ENCODE assay signal across 11 cellular contexts in the genomic region with DNA sequence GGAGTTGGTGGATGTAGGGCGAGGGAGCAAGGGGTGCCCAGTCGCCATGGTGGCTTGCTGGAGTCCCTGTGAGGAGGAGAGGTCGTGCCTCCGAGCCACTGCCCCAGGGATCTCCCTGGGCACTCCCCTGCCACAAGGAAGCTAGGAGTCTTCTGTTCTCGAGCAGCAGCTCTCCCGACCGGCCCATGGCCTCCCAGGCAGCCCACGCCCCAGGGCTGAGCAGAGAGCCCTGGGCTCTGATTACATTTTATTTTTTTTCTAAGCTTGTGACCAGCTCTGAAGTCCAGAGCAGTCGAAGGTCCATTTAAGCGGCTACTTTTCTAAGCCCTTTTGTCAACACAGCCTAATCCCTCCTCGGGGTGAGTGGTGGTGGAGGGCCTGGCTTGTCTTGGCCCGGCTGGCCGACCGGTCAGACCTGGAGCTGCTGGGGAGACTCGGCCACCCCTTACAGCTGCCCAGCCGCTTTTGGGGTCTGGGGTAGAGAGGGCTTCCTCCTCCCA. TPM values are rescaled to one million over a fixed set of nuclear protein-coding genes. Genes with fewer than 3 reads are reported as not detected.
DNase-seq lines count a peak whose midpoint lies in the region; ATAC-seq and TF ChIP-seq lines count a peak whose summit lies in the region.
"Had no signal": no experiment of that assay in that cellular context is flagged by ENCODE, and none has a peak within 500 bp of the region (broad histone marks: within the 10 kb centered on the region; RNA-seq: fewer than 3 reads in every experiment).

No MANE protein-coding gene starts in this region.

- intact Hi-C loops in left ventricle myocardium superior (cut with micrococcal nuclease) (no loop called here), sigmoid colon (cut with DNase I) (loop anchor here (2.0 to 10.0 kb wide), 4 partner anchors 36 to 406 kb away; no protein-coding TSS in a partner anchor)

- H3K27ac Mint-ChIP-seq in activated CD4-positive, alpha-beta T cell treated with anti-CD3 and anti-CD28 coated beads, Interleukin-2, amount 10 ng/mL, durations not matched to agents 7 days and 5 days, result no peak overlapping the region
- H3K27ac Mint-ChIP-seq: stimulated activated naive CD8-positive, alpha-beta T cell treated with anti-CD3 and anti-CD28 coated beads, Interleukin-15, Interleukin-2, amounts not matched to agents 100 ng/mL and 50 ng/mL, for 24 hours had no signal

- DNase-seq in ELF-1 (ENCODE audit: low read depth, low spot score), result peak; percentile 80
- DNase-seq in astrocyte of the spinal cord (ENCODE audit: low read depth, low spot score), result no peak
- peak; percentile 41 for DNase-seq in left ventricle myocardium superior
- DNase-seq in sigmoid colon, result no peak
- no peak for DNase-seq in activated CD4-positive, alpha-beta T cell treated with anti-CD3 and anti-CD28 coated beads, Interleukin-2, amount 10 ng/mL, durations not matched to agents 7 days and 5 days
- DNase-seq in stimulated activated CD4-positive, alpha-beta T cell treated with anti-CD3 and anti-CD28 coated beads, Interleukin-4, amount 100 ng/mL, for 4 hours, result no peak
- DNase-seq: activated CD4-positive, CD25-positive, alpha-beta regulatory T cell had no signal

- H3K9me3 Mint-ChIP-seq in activated CD4-positive, alpha-beta T cell treated with anti-CD3 and anti-CD28 coated beads, Interleukin-2, amount 10 ng/mL, durations not matched to agents 7 days and 5 days, result no peaks in the 10 kb centered on the region
- H3K9me3 Mint-ChIP-seq: stimulated activated naive CD8-positive, alpha-beta T cell treated with anti-CD3 and anti-CD28 coated beads, Interleukin-15, Interleukin-2, amounts not matched to agents 100 ng/mL and 50 ng/mL, for 24 hours had no signal

- peaks cover 3% of the 10 kb centered on the region for H3K4me1 Mint-ChIP-seq in activated CD4-positive, alpha-beta T cell treated with anti-CD3 and anti-CD28 coated beads, Interleukin-2, amount 10 ng/mL, durations not matched to agents 7 days and 5 days

- H3K27me3 ChIP-seq in sigmoid colon, result no peaks in the 10 kb centered on the region

- H3K27me3 Mint-ChIP-seq in activated CD4-positive, alpha-beta T cell treated with anti-CD3 and anti-CD28 coated beads, Interleukin-2, amount 10 ng/mL, durations not matched to agents 7 days and 5 days, result peaks cover 33% of the 10 kb centered on the region

- no peak for ATAC-seq in left ventricle myocardium superior
- no peak for ATAC-seq in GM21717 (IDR thresholded peaks at IDR 0.05; ENCODE audit: unreplicated experiment)
- ATAC-seq in HG03135 (IDR thresholded peaks at IDR 0.05; ENCODE audit: unreplicated experiment), result no peak
- ATAC-seq: GM12878 had no signal

- TF ChIP-seq CTCF in astrocyte of the spinal cord (IDR thresholded peaks at IDR 0.05; ENCODE audit: low read depth, low read length) (no peak), sigmoid colon (IDR thresholded peaks at IDR 0.05) (no peak)

- 10 to 49% methylated on average over 16 of the region's 16 CpGs for WGBS in sigmoid colon, 2 donors

- no peak for TF ChIP-seq POLR2A in sigmoid colon (IDR thresholded peaks at IDR 0.05)

- H3K27ac ChIP-seq in sigmoid colon, result peak overlapping the region; percentile 83 to 90 (median 88)

- POLR2A ChIA-PET in activated CD4-positive, alpha-beta T cell treated with anti-CD3 and anti-CD28 coated beads, Interleukin-2, amount 10 ng/mL, durations not matched to agents 7 days and 5 days (lab: Charles Lee), result no interaction called here

- H3K4me3 ChIP-seq in astrocyte of the spinal cord (ENCODE audit: low read depth, low read length), result peak overlapping the region; percentile 26
- peak overlapping the region; percentile 81 to 88 (median 84) for H3K4me3 ChIP-seq in sigmoid colon
- H3K4me3 ChIP-seq: GM12878 had no signal

- in situ Hi-C loops in astrocyte of the spinal cord (cut with HindIII; ENCODE audit: low sequenced_read_pairs), result no loop called here

- TF ChIP-seq EP300 in sigmoid colon (IDR thresholded peaks at IDR 0.05), result no peak

- no peaks in the 10 kb centered on the region for H3K36me3 ChIP-seq in sigmoid colon

- H3K4me3 Mint-ChIP-seq in activated CD4-positive, alpha-beta T cell treated with anti-CD3 and anti-CD28 coated beads, Interleukin-2, amount 10 ng/mL, durations not matched to agents 7 days and 5 days, result no peak overlapping the region
- H3K4me3 Mint-ChIP-seq: stimulated activated naive CD8-positive, alpha-beta T cell treated with anti-CD3 and anti-CD28 coated beads, Interleukin-15, Interleukin-2, amounts not matched to agents 100 ng/mL and 50 ng/mL, for 24 hours had no signal

- H3K36me3 Mint-ChIP-seq in activated CD4-positive, alpha-beta T cell treated with anti-CD3 and anti-CD28 coated beads, Interleukin-2, amount 10 ng/mL, durations not matched to agents 7 days and 5 days (ENCODE audit: low read depth), result no peaks in the 10 kb centered on the region

- CTCF ChIA-PET in activated CD4-positive, alpha-beta T cell treated with anti-CD3 and anti-CD28 coated beads, Interleukin-2, amount 10 ng/mL, durations not matched to agents 7 days and 5 days (lab: Charles Lee), result no interaction called here

- H3K4me1 ChIP-seq in sigmoid colon, result peaks cover 0 to 87% (median 82%) of the 10 kb centered on the region in 4 donors

- H3K9me3 ChIP-seq in sigmoid colon, result no peaks in the 10 kb centered on the region

RNA-seq across cellular contexts. Expression of gene RXRA, which starts 2.1 kb away (rescaled TPM):
- total RNA-seq in left ventricle myocardium superior, result 90.8 TPM
- total RNA-seq in sigmoid colon, result 10 to 100 TPM; 26.7 to 49.0 (median 31.4) TPM
- 10 to 100 TPM; 27.6 to 50.8 (median 38.4) TPM for polyA plus RNA-seq in sigmoid colon
- total RNA-seq in activated CD4-positive, alpha-beta T cell treated with anti-CD3 and anti-CD28 coated beads, Interleukin-2, amount 10 ng/mL, durations not matched to agents 7 days and 5 days, result 1 to 10 TPM; 1.2 to 1.4 TPM

Comparison
In these comparisons a context has a peak if more than half of its experiments do, and no peak if none do; other contexts are left out.
1. DNase-seq: peak in ELF-1 (single experiment) and left ventricle myocardium superior (single experiment); none in astrocyte of the spinal cord (single experiment), sigmoid colon (single experiment), activated CD4-positive, alpha-beta T cell treated with anti-CD3 and anti-CD28 coated beads, Interleukin-2, amount 10 ng/mL, durations not matched to agents 7 days and 5 days (single experiment) and stimulated activated CD4-positive, alpha-beta T cell treated with anti-CD3 and anti-CD28 coated beads, Interleukin-4, amount 100 ng/mL, for 4 hours (0 of 2).
2. RNA of gene RXRA, which starts 2.1 kb away (total RNA-seq): 90.8 TPM in left ventricle myocardium superior (single experiment) and 26.7 to 49.0 TPM in sigmoid colon; 1.2 to 1.4 TPM in activated CD4-positive, alpha-beta T cell treated with anti-CD3 and anti-CD28 coated beads, Interleukin-2, amount 10 ng/mL, durations not matched to agents 7 days and 5 days; every median in the first group is over 10 times any median in the second.